ENCODE assay signal across 1 cellular context in genomic region chr10:79158402-79159097, GRCh38.
TF ChIP-seq lines count a peak whose summit lies in the region.

No MANE protein-coding gene starts in this region.

TF ChIP-seq in K562, 482 proteins besides CTCF, POLR2A, EP300 and RAD21 (continued from another document):
- TF ChIP-seq PCBP2 (IDR thresholded peaks at IDR 0.05; ENCODE audit: low read depth, low read length, poor library complexity, severe bottlenecking) (no peak), HINFP (tag; conservative IDR thresholded peaks at IDR 0.05; ENCODE audit: low read depth) (no peak), ZSCAN32 (CRISPR knock-in tag; IDR thresholded peaks at IDR 0.05) (no peak), CBFA2T3 (IDR thresholded peaks at IDR 0.05) (peak; percentile 87)
